29 cellular contexts compared by ENCODE assay signal in genomic region chr16:23575834-23576233, GRCh38. TPM values are rescaled to one million over a fixed set of nuclear protein-coding genes. Genes with fewer than 3 reads are reported as not detected.
A peak's percentile ranks its signal among the peaks of the same experiment; 100 is the strongest.
DNase-seq lines count a peak whose midpoint lies in the region; ATAC-seq, FAIRE-seq and TF ChIP-seq lines count a peak whose summit lies in the region.
"Had no signal": no experiment of that assay in that cellular context is flagged by ENCODE, and none has a peak within 500 bp of the region (broad histone marks: within the 10 kb centered on the region; RNA-seq: fewer than 3 reads in every experiment).

No MANE protein-coding gene starts in this region.

- H3K23ac ChIP-seq in IMR-90 (ENCODE audit: low read depth, low read length): no peak overlapping the region

- TF ChIP-seq CTCF in IMR-90 (conservative IDR thresholded peaks at IDR 0.05; ENCODE audit: low read depth, low read length) (no peak), colonic mucosa (IDR thresholded peaks at IDR 0.05) (no peak)

- in situ Hi-C loops in IMR-90 (cut with MboI; ENCODE audit: low sequenced_read_pairs): no loop called here

- POLR2A ChIA-PET in IMR-90 (lab: Charles Lee; ENCODE audit: unreplicated experiment): no interaction called here

- H2BK5ac ChIP-seq in IMR-90 (ENCODE audit: low read depth, low read length, poor library complexity, severe bottlenecking): no peak overlapping the region

- H3K4me1 Mint-ChIP-seq in activated T-cell treated with anti-CD3 and anti-CD28 coated beads, Interleukin-2, amount 50 U/mL, for 24 hours (ENCODE audit: low read depth): no peaks in the 10 kb centered on the region
- H3K4me1 Mint-ChIP-seq: neural progenitor cell had no signal

- no peaks in the 10 kb centered on the region for H3K9me3 Mint-ChIP-seq in activated T-cell treated with anti-CD3 and anti-CD28 coated beads, Interleukin-2, amount 50 U/mL, for 24 hours
- H3K9me3 Mint-ChIP-seq: CD8-positive, alpha-beta T cell; neural progenitor cell; T-helper 2 cell treated with Interferon-gamma antibody and Interleukin-4, amounts not matched to agents 5 μg/mL and 100 μg/mL, for 36 hours had no signal

- no peak overlapping the region for H2AK5ac ChIP-seq in IMR-90 (ENCODE audit: low read depth, low read length)

- H3K4me3 ChIP-seq in IMR-90 (ENCODE audit: insufficient read depth, low read depth, low read length): no peak overlapping the region
- no peak overlapping the region for H3K4me3 ChIP-seq in colonic mucosa
- H3K4me3 ChIP-seq: cardiac muscle cell, coronary artery, left lung, neural progenitor cell had no signal

- peaks cover 11% of the 10 kb centered on the region for H4K20me1 ChIP-seq in IMR-90 (ENCODE audit: insufficient read depth, low read length)

- FAIRE-seq in TTC549 (lab: Jason Lieb, UNC): peak; percentile 52
- FAIRE-seq: GM12892, small intestine had no signal

- no CpG with 5 or more reads among the region's 3 CpGs for WGBS in IMR-90 (ENCODE audit: extremely low coverage in 2 of 2, insufficient read length in 1 of 2), 2 experiments

- H3K4me3 Mint-ChIP-seq in activated T-cell treated with anti-CD3 and anti-CD28 coated beads, Interleukin-2, amount 50 U/mL, for 24 hours: no peak overlapping the region
- H3K4me3 Mint-ChIP-seq: activated naive CD8-positive, alpha-beta T cell; B cell; CD8-positive, alpha-beta T cell; neural progenitor cell; T-helper 2 cell treated with Interferon-gamma antibody and Interleukin-4, amounts not matched to agents 5 μg/mL and 100 μg/mL, for 36 hours had no signal

- H3K27me3 ChIP-seq in IMR-90 (ENCODE audit: control insufficient read depth, insufficient read depth, low read length) (no peaks in the 10 kb centered on the region), colonic mucosa (no peaks in the 10 kb centered on the region)
- H3K27me3 ChIP-seq: cardiac muscle cell, left lung, neural progenitor cell had no signal

- H3K9ac ChIP-seq in IMR-90 (ENCODE audit: low read depth, low read length) (no peak overlapping the region), colonic mucosa (ENCODE audit: low read depth in 2 of 2, low read length in 2 of 2) (no peak overlapping the region)
- H3K9ac ChIP-seq: neural progenitor cell, parathyroid adenoma had no signal

- no peak overlapping the region for H3K4me2 ChIP-seq in IMR-90 (ENCODE audit: low read depth, low read length)
- H3K4me2 ChIP-seq: neural progenitor cell had no signal

- H4K8ac ChIP-seq in IMR-90 (ENCODE audit: low read depth in 2 of 2, low read length in 2 of 2): no peak overlapping the region

- H3K4me1 ChIP-seq in IMR-90 (ENCODE audit: control insufficient read depth, insufficient read depth, low read length): no peaks in the 10 kb centered on the region
- H3K4me1 ChIP-seq in colonic mucosa: no peaks in the 10 kb centered on the region
- H3K4me1 ChIP-seq: neural progenitor cell, parathyroid adenoma had no signal

- H3K36me3 ChIP-seq in IMR-90 (ENCODE audit: control insufficient read depth, insufficient read depth, low read length) (peaks cover 56% of the 10 kb centered on the region), colonic mucosa (no peaks in the 10 kb centered on the region)
- H3K36me3 ChIP-seq: neural progenitor cell had no signal

- ATAC-seq in IMR-90 (ENCODE audit: low read depth) (no peak), GM21576 (IDR thresholded peaks at IDR 0.05; ENCODE audit: unreplicated experiment) (no peak)
- ATAC-seq: CD8-positive, alpha-beta T cell; left lung; PC-3 had no signal

- H3K9me3 ChIP-seq in IMR-90 (ENCODE audit: control insufficient read depth, insufficient read depth, low read length) (no peaks in the 10 kb centered on the region), colonic mucosa (no peaks in the 10 kb centered on the region)
- H3K9me3 ChIP-seq: left lung had no signal

- peaks cover 95% of the 10 kb centered on the region for H3K36me3 Mint-ChIP-seq in activated T-cell treated with anti-CD3 and anti-CD28 coated beads, Interleukin-2, amount 50 U/mL, for 24 hours (ENCODE audit: low read depth)

- H3K27ac ChIP-seq in IMR-90 (ENCODE audit: insufficient read depth, low read length): no peak overlapping the region
- no peak overlapping the region for H3K27ac ChIP-seq in colonic mucosa
- H3K27ac ChIP-seq: cardiac muscle cell, coronary artery, left lung, neural progenitor cell, parathyroid adenoma had no signal

- no peak overlapping the region for H2BK120ac ChIP-seq in IMR-90 (ENCODE audit: low read depth, low read length)

- H3K18ac ChIP-seq in IMR-90 (ENCODE audit: low read depth, low read length): no peak overlapping the region

- H2AFZ ChIP-seq in IMR-90 (replicated peaks; ENCODE audit: low read length, poor library complexity): no peak overlapping the region
- H2AFZ ChIP-seq: neural progenitor cell, parathyroid adenoma had no signal

- H4K5ac ChIP-seq in IMR-90 (ENCODE audit: low read depth, low read length): no peak overlapping the region

- CTCF ChIA-PET in IMR-90 (lab: Yijun Ruan, JAX): no interaction called here

- H2BK15ac ChIP-seq in IMR-90 (ENCODE audit: low read depth, low read length): no peak overlapping the region

- peak overlapping the region; percentile 5 for H3K27ac Mint-ChIP-seq in activated T-cell treated with anti-CD3 and anti-CD28 coated beads, Interleukin-2, amount 50 U/mL, for 24 hours
- H3K27ac Mint-ChIP-seq: activated naive CD8-positive, alpha-beta T cell; B cell; CD8-positive, alpha-beta T cell; neural progenitor cell; T-helper 2 cell treated with Interferon-gamma antibody and Interleukin-4, amounts not matched to agents 5 μg/mL and 100 μg/mL, for 36 hours had no signal

- H3K9me1 ChIP-seq in IMR-90 (ENCODE audit: insufficient read depth, low read length): 0 out of 2 replicates have a peak, but pooled peaks cover 3% of the 10 kb centered on the region

- H3K14ac ChIP-seq in IMR-90 (replicated peaks; ENCODE audit: low read depth, low read length): no peak overlapping the region

- no peak for TF ChIP-seq RAD21 in IMR-90 (IDR thresholded peaks at IDR 0.05; ENCODE audit: low read length)

- no peak overlapping the region for H3K56ac ChIP-seq in IMR-90 (ENCODE audit: extremely low read depth, insufficient read depth, low read length)

- dilution Hi-C loops in IMR-90 (cut with HindIII; ENCODE audit: low sequenced_read_pairs, unreplicated experiment): no loop called here

- no peak overlapping the region for H3K4ac ChIP-seq in IMR-90 (ENCODE audit: low read depth, low read length)

- no peak overlapping the region for H2BK20ac ChIP-seq in IMR-90 (ENCODE audit: low read depth, low read length)

- no peak for TF ChIP-seq POLR2A in IMR-90 (IDR thresholded peaks at IDR 0.05; ENCODE audit: low read depth, low read length)

- intact Hi-C loops in IMR-90 (cut with micrococcal nuclease): no loop called here
- intact Hi-C loops in colonic mucosa (cut with DNase I): no loop called here

- no TSS peak for BruUV-seq in IMR-90 (replicated peaks; lab: Mats Ljungman, UMichigan)

- no peak overlapping the region for H2AK9ac ChIP-seq in IMR-90 (replicated peaks; ENCODE audit: low read depth, low read length, poor library complexity)

- no peak overlapping the region for H4K91ac ChIP-seq in IMR-90 (ENCODE audit: insufficient read depth, low read depth, low read length)

- no peaks in the 10 kb centered on the region for H3K27me3 Mint-ChIP-seq in activated T-cell treated with anti-CD3 and anti-CD28 coated beads, Interleukin-2, amount 50 U/mL, for 24 hours
- H3K27me3 Mint-ChIP-seq: activated naive CD8-positive, alpha-beta T cell; B cell had no signal

- H3K79me1 ChIP-seq in IMR-90 (ENCODE audit: low read depth in 1 of 2, low read length in 2 of 2): peaks cover 0 to 16% of the 10 kb centered on the region in 2 experiments

- DNase-seq in activated T-cell treated with anti-CD3 and anti-CD28 coated beads, Interleukin-2, amount 50 U/mL, for 24 hours: no peak
- DNase-seq in activated T-cell treated with anti-CD3 and anti-CD28 coated beads for 4 hours: no peak
- peak; percentile 11 for DNase-seq in IMR-90
- no peak for DNase-seq in occipital lobe (lab: John Stamatoyannopoulos, UW)
- DNase-seq in colonic mucosa: no peak
- DNase-seq: activated CD4-positive, alpha-beta T cell treated with anti-CD3 and anti-CD28 coated beads for 48 hours; activated effector memory CD4-positive, alpha-beta T cell treated with anti-CD3 and anti-CD28 coated beads, Interleukin-2, amount 50 U/mL, for 16 hours; activated T-cell treated with anti-CD3 and anti-CD28 coated beads, Interleukin-2, amount 50 U/mL, for 1 hour; CD8-positive, alpha-beta T cell; effector memory CD4-positive, alpha-beta T cell; EL; islet precursor cell; left lung; NCI-H1105 treated with DMSO at 0.1 percent for 48 hours; NCI-H187 treated with DMSO at 0.1 percent for 48 hours; NCI-H526; PC-3; small intestine; stimulated activated naive CD4-positive, alpha-beta T cell had no signal

TF ChIP-seq in IMR-90, 13 proteins besides CTCF, POLR2A, EP300 and RAD21 (continues in another document):
- no peak for TF ChIP-seq SMC3 (IDR thresholded peaks at IDR 0.05; ENCODE audit: low read depth, low read length)
- TF ChIP-seq MXI1 (IDR thresholded peaks at IDR 0.05; ENCODE audit: borderline replicate concordance, low read depth, low read length): no peak
- TF ChIP-seq ELK1 (IDR thresholded peaks at IDR 0.05; ENCODE audit: borderline replicate concordance, low read depth, low read length): no peak
- no peak for TF ChIP-seq CEBPB (IDR thresholded peaks at IDR 0.05; ENCODE audit: low read depth, low read length)

RNA-seq across cellular contexts. Expression of gene UBFD1, which starts 18.3 kb away (rescaled TPM):
- total RNA-seq in IMR-90 (2012; rRNA removed): 39.3 and 48.9 TPM in 2 replicates
- 48.4 and 55.0 TPM in 2 replicates for polyA plus RNA-seq in IMR-90 (2012; rRNA removed)
- 29.3 and 70.8 TPM in 2 replicates for polyA plus RNA-seq in IMR-90 (2012; cell fraction: cytosol; rRNA removed)
- polyA plus RNA-seq in IMR-90 (2012; cell fraction: nucleus; rRNA removed; ENCODE audit: low replicate concordance): 68.5 and 100.0 TPM in 2 replicates
- total RNA-seq in occipital lobe: 62.2 TPM
- 10 to 100 TPM; 32.4 to 62.4 TPM for total RNA-seq in colonic mucosa

RNA-seq across cellular contexts. Expression of gene EARS2, which starts 18.7 kb away (rescaled TPM):
- total RNA-seq in IMR-90 (2012; rRNA removed) (23.3 and 28.1 TPM in 2 replicates), occipital lobe (29.3 TPM), colonic mucosa (10 to 100 TPM; 12.3 to 28.7 TPM)
- 37.7 and 37.8 TPM in 2 replicates for polyA plus RNA-seq in IMR-90 (2012; rRNA removed)
- 11.8 and 19.7 TPM in 2 replicates for polyA plus RNA-seq in IMR-90 (2012; cell fraction: cytosol; rRNA removed)
- 32.3 and 45.8 TPM in 2 replicates for polyA plus RNA-seq in IMR-90 (2012; cell fraction: nucleus; rRNA removed; ENCODE audit: low replicate concordance)

RNA-seq across cellular contexts. Expression of gene NDUFAB1, which starts 20.3 kb away (rescaled TPM):
- total RNA-seq in IMR-90 (2012; rRNA removed): 114 and 117 TPM in 2 replicates
- polyA plus RNA-seq in IMR-90 (2012; rRNA removed): 146 and 185 TPM in 2 replicates
- polyA plus RNA-seq in IMR-90 (2012; cell fraction: cytosol; rRNA removed): 210 and 224 TPM in 2 replicates
- polyA plus RNA-seq in IMR-90 (2012; cell fraction: nucleus; rRNA removed; ENCODE audit: low replicate concordance): 44.0 and 64.7 TPM in 2 replicates
- total RNA-seq in occipital lobe: 112 TPM
- total RNA-seq in colonic mucosa: 100 to 1,000 TPM; 136 to 212 TPM
